Comparison of ENCODE assay signal across 9 cellular contexts in genomic region chr19:55113570-55114039, GRCh38.
DNase-seq lines count a peak whose midpoint lies in the region; ATAC-seq and TF ChIP-seq lines count a peak whose summit lies in the region.
"Had no signal": no experiment of that assay in that cellular context is flagged by ENCODE, and none has a peak within 500 bp of the region (broad histone marks: within the 10 kb centered on the region; RNA-seq: fewer than 3 reads in every experiment).

No MANE protein-coding gene starts in this region.

- H3K9ac ChIP-seq in DND-41 (ENCODE audit: low read depth, low read length) (no peak overlapping the region), SU-DHL-6 (ENCODE audit: low read length) (peak overlapping the region; percentile 94), parathyroid adenoma (no peak overlapping the region)

- no peaks in the 10 kb centered on the region for H3K9me2 ChIP-seq in SU-DHL-6 (replicated peaks; ENCODE audit: insufficient read depth, low read length)

- peaks cover 30% of the 10 kb centered on the region for H3K4me1 ChIP-seq in DND-41 (ENCODE audit: insufficient read depth, low read length)
- peaks cover 19% of the 10 kb centered on the region for H3K4me1 ChIP-seq in parathyroid adenoma

- H3K27me3 ChIP-seq in DND-41 (ENCODE audit: insufficient read depth, low read length, poor library complexity) (no peaks in the 10 kb centered on the region), SU-DHL-6 (ENCODE audit: low read length) (no peaks in the 10 kb centered on the region), parathyroid adenoma (ENCODE audit: control insufficient read depth, insufficient read depth, low read length) (no peaks in the 10 kb centered on the region)

- H4K20me1 ChIP-seq in DND-41 (ENCODE audit: insufficient read depth, low read length) (peaks cover 74% of the 10 kb centered on the region), SU-DHL-6 (ENCODE audit: low read depth, low read length) (no peaks in the 10 kb centered on the region; the same call in 1 of the 2 replicates)

- no peak for TF ChIP-seq CTCF in DND-41 (IDR thresholded peaks at IDR 0.05; ENCODE audit: borderline replicate concordance, extremely low read depth, low read length, poor library complexity, severe bottlenecking)
- TF ChIP-seq CTCF in SU-DHL-6 (IDR thresholded peaks at IDR 0.05; ENCODE audit: insufficient read depth, low read length, poor library complexity, severe bottlenecking), result no peak
- TF ChIP-seq CTCF in parathyroid adenoma (IDR thresholded peaks at IDR 0.05), result no peak

- DNase-seq in DND-41 (no peak), globus pallidus (ENCODE audit: low spot score) (peak; percentile 54), 8988T (no peak)
- DNase-seq in activated CD4-positive, CD25-positive, alpha-beta regulatory T cell treated with anti-CD3 and anti-CD28 coated beads, Interleukin-2, amount 50 U/mL, for 72 hours, result no peak

- no peak overlapping the region for H3K27ac ChIP-seq in DND-41 (ENCODE audit: low read length)
- H3K27ac ChIP-seq in SU-DHL-6 (ENCODE audit: low read depth, low read length), result peak overlapping the region; percentile 91
- peak overlapping the region; percentile 81 for H3K27ac ChIP-seq in parathyroid adenoma

- H3K36me3 ChIP-seq in DND-41 (ENCODE audit: insufficient read depth, low read length) (peaks cover 42% of the 10 kb centered on the region), SU-DHL-6 (ENCODE audit: low read length) (no peaks in the 10 kb centered on the region), parathyroid adenoma (ENCODE audit: control insufficient read depth, insufficient read depth, low read length) (no peaks in the 10 kb centered on the region)
- H3K36me3 ChIP-seq: HAP-1 had no signal

- H3K9me3 ChIP-seq in DND-41 (ENCODE audit: insufficient read depth, low read length, severe bottlenecking) (no peaks in the 10 kb centered on the region), SU-DHL-6 (ENCODE audit: insufficient read depth, low read length) (no peaks in the 10 kb centered on the region), parathyroid adenoma (ENCODE audit: control insufficient read depth, low read length) (no peaks in the 10 kb centered on the region)
- H3K9me3 ChIP-seq: HAP-1 had no signal

- H3K4me2 ChIP-seq in DND-41 (ENCODE audit: insufficient read depth, low read length) (peak overlapping the region; percentile 75; the same call in 1 of the 2 replicates), SU-DHL-6 (ENCODE audit: low read depth, low read length, poor library complexity, severe bottlenecking) (peak overlapping the region; percentile 80), parathyroid adenoma (ENCODE audit: low read length) (peak overlapping the region; percentile 67)

- peaks cover 8% of the 10 kb centered on the region for H3F3A ChIP-seq in SU-DHL-6 (ENCODE audit: insufficient read depth)

- H2AFZ ChIP-seq in DND-41 (ENCODE audit: low read depth, low read length) (no peak overlapping the region), SU-DHL-6 (ENCODE audit: low read depth, low read length, severe bottlenecking) (no peak overlapping the region), parathyroid adenoma (no peak overlapping the region)

- H3K79me2 ChIP-seq in DND-41 (ENCODE audit: insufficient read depth, low read length), result peaks cover 83% of the 10 kb centered on the region
- H3K79me2 ChIP-seq in SU-DHL-6 (ENCODE audit: insufficient read depth, low read length), result peaks cover 77% of the 10 kb centered on the region
- H3K79me2 ChIP-seq in parathyroid adenoma, result peaks cover 33% of the 10 kb centered on the region

- ATAC-seq in DND-41 (ENCODE audit: insufficient read depth, low read depth), result no peak
- ATAC-seq in HG03460 (IDR thresholded peaks at IDR 0.05; ENCODE audit: unreplicated experiment), result no peak
- ATAC-seq in GM18858 (IDR thresholded peaks at IDR 0.05; ENCODE audit: unreplicated experiment), result no peak

- no peak overlapping the region for H3K4me3 ChIP-seq in DND-41 (ENCODE audit: low read depth in 1 of 2, low read length in 2 of 2)
- H3K4me3 ChIP-seq in SU-DHL-6 (ENCODE audit: insufficient read depth, low read length, poor library complexity, severe bottlenecking), result peak overlapping the region; percentile 25
- H3K4me3 ChIP-seq in parathyroid adenoma (ENCODE audit: low read depth, low read length), result peak overlapping the region; percentile 34
- H3K4me3 ChIP-seq: HAP-1 had no signal

Comparison
In these comparisons a context has a peak if more than half of its experiments do, and no peak if none do; other contexts are left out.
1. H3K4me3 ChIP-seq: peak in SU-DHL-6 (single experiment) and parathyroid adenoma (single experiment); none in DND-41 (0 of 2).
2. Peak in every context shown above with its lines, with median percentiles within 50 percentile points of each other: H3K4me2 ChIP-seq.